In genomic region chr3:127815641-127816605, GRCh38 we compare ENCODE assay signal across 18 cellular contexts. TPM values are rescaled to one million over a fixed set of nuclear protein-coding genes. Genes with fewer than 3 reads are reported as not detected.
DNase-seq lines count a peak whose midpoint lies in the region; ATAC-seq and TF ChIP-seq lines count a peak whose summit lies in the region.
"Had no signal": no experiment of that assay in that cellular context is flagged by ENCODE, and none has a peak within 500 bp of the region (broad histone marks: within the 10 kb centered on the region; RNA-seq: fewer than 3 reads in every experiment).

No MANE protein-coding gene starts in this region.

- H2AK5ac ChIP-seq in trophoblast cell (ENCODE audit: low read length), result peak overlapping the region; percentile 50

- no peak overlapping the region for H4K12ac ChIP-seq in trophoblast cell (ENCODE audit: low read depth, low read length)

- peaks cover 2% of the 10 kb centered on the region for H3K79me2 ChIP-seq in trophoblast cell (ENCODE audit: control insufficient read depth, insufficient read depth, low read length, poor library complexity)

- H3K14ac ChIP-seq in trophoblast cell (ENCODE audit: low read length), result no peak overlapping the region

- 90% methylated on average over 22 of the region's 23 CpGs for WGBS in esophagus muscularis mucosa
- WGBS in trophoblast cell (ENCODE audit: extremely low coverage, insufficient coverage, insufficient read length), result no CpG with 5 or more reads among the region's 23 CpGs

- no peak overlapping the region for H3K9ac ChIP-seq in trophoblast cell (ENCODE audit: low read length)
- H3K9ac ChIP-seq: BLaER1 had no signal

- H3K4me2 ChIP-seq in trophoblast cell (ENCODE audit: low read length), result no peak overlapping the region
- H3K4me2 ChIP-seq: BLaER1 had no signal

- TF ChIP-seq EP300 in esophagus muscularis mucosa (IDR thresholded peaks at IDR 0.05), result no peak

- TF ChIP-seq POLR2A in esophagus muscularis mucosa (IDR thresholded peaks at IDR 0.05; ENCODE audit: low read depth), result no peak

- H4K8ac ChIP-seq in trophoblast cell (ENCODE audit: low read depth, low read length), result no peak overlapping the region

- no peak for TF ChIP-seq CTCF in esophagus muscularis mucosa (IDR thresholded peaks at IDR 0.05)

- no peak overlapping the region for H3K4me3 ChIP-seq in esophagus muscularis mucosa
- no peak overlapping the region for H3K4me3 ChIP-seq in trophoblast cell (ENCODE audit: low read depth, low read length)
- H3K4me3 ChIP-seq: BLaER1, HAP-1, pancreas, testis had no signal

- intact Hi-C loops in esophagus muscularis mucosa (cut with DNase I), result no loop called here

- peak overlapping the region; percentile 10 for H2BK120ac ChIP-seq in trophoblast cell (ENCODE audit: insufficient read depth, low read length, poor library complexity)

- peak overlapping the region; percentile 70 to 92 (median 86) for H3K27ac ChIP-seq in esophagus muscularis mucosa (replicated peaks in 1 of 4)
- H3K27ac ChIP-seq in trophoblast cell (ENCODE audit: low read depth, low read length), result peak overlapping the region; percentile 46
- H3K27ac ChIP-seq: BLaER1, HL-60, pancreas had no signal

- H3K4ac ChIP-seq in trophoblast cell (ENCODE audit: low read depth, low read length), result no peak overlapping the region

- H3K18ac ChIP-seq in trophoblast cell (ENCODE audit: low read length), result no peak overlapping the region

- peaks cover 0 to 55% (median 42%) of the 10 kb centered on the region in 4 donors for H3K36me3 ChIP-seq in esophagus muscularis mucosa
- no peaks in the 10 kb centered on the region for H3K36me3 ChIP-seq in trophoblast cell (ENCODE audit: control insufficient read depth in 1 of 2, insufficient read depth in 2 of 2, low read length in 2 of 2)
- H3K36me3 ChIP-seq: BLaER1, HAP-1, pancreas had no signal

- peak overlapping the region; percentile 18 for H2BK5ac ChIP-seq in trophoblast cell (ENCODE audit: low read depth, low read length, poor library complexity)

- no peak for ATAC-seq in HG03039 (IDR thresholded peaks at IDR 0.05; ENCODE audit: unreplicated experiment)
- no peak for ATAC-seq in GM21447 (IDR thresholded peaks at IDR 0.05; ENCODE audit: unreplicated experiment)
- ATAC-seq: activated T-cell treated with anti-CD3 and anti-CD28 coated beads, Interleukin-2, amount 50 U/mL, for 4 hours had no signal

- H3K27me3 ChIP-seq in esophagus muscularis mucosa (no peaks in the 10 kb centered on the region), trophoblast cell (ENCODE audit: insufficient read depth, low read length) (no peaks in the 10 kb centered on the region)
- H3K27me3 ChIP-seq: pancreas, testis had no signal

- H3K23ac ChIP-seq in trophoblast cell (ENCODE audit: low read length), result no peak overlapping the region

- in situ Hi-C loops in G401 (cut with HindIII; ENCODE audit: low sequenced_read_pairs), result no loop called here

- peak overlapping the region; percentile 76 for H4K91ac ChIP-seq in trophoblast cell (ENCODE audit: low read depth, low read length)

- no peaks in the 10 kb centered on the region for H3K9me3 ChIP-seq in esophagus muscularis mucosa
- H3K9me3 ChIP-seq in trophoblast cell (ENCODE audit: insufficient read depth, low read depth, low read length), result peaks cover 2% of the 10 kb centered on the region
- H3K9me3 ChIP-seq: BLaER1, HAP-1, pancreas, testis had no signal

- H2AFZ ChIP-seq in trophoblast cell (ENCODE audit: insufficient read depth, low read length, poor library complexity), result no peak overlapping the region

- DNase-seq in G401 (ENCODE audit: low spot score), result peak; percentile 39
- DNase-seq in LoVo (ENCODE audit: low spot score), result peak; percentile 56
- DNase-seq in esophagus muscularis mucosa (ENCODE audit: extremely low spot score), result no peak
- DNase-seq in trophoblast cell, result peak in 1 of 2 donors; percentile 24
- no peak for DNase-seq in NCI-H446 (lab: John Stamatoyannopoulos, UW)
- no peak for DNase-seq in stimulated activated CD4-positive, alpha-beta T cell treated with anti-CD3 and anti-CD28 coated beads, Interleukin-4, amount 100 ng/mL, for 24 hours
- DNase-seq: activated CD4-positive, alpha-beta T cell treated with anti-CD3 and anti-CD28 coated beads, Interleukin-2, amount 10 ng/mL, durations not matched to agents 7 days and 5 days; activated T-cell treated with anti-CD3 and anti-CD28 coated beads, Interleukin-2, amount 50 U/mL, for 4 hours; DMS79 treated with DMSO at 0.1 percent for 48 hours; NCI-H187 treated with DMSO at 0.1 percent for 48 hours; NK-92 treated with Interleukin-12 subunit alpha and Interleukin-12 subunit beta, amount 100 ng/mL, for 24 hours; pancreas; testis had no signal

- H2BK12ac ChIP-seq in trophoblast cell (ENCODE audit: low read length), result no peak overlapping the region

- H3K79me1 ChIP-seq in trophoblast cell (ENCODE audit: low read length), result peaks cover 15% of the 10 kb centered on the region

- peaks cover 60 to 75% (median 68%) of the 10 kb centered on the region in 4 donors for H3K4me1 ChIP-seq in esophagus muscularis mucosa
- H3K4me1 ChIP-seq in trophoblast cell (ENCODE audit: control insufficient read depth in 1 of 2, insufficient read depth in 2 of 2, low read length in 2 of 2), result peaks cover 35 to 36% of the 10 kb centered on the region in 2 experiments

RNA-seq across cellular contexts. Expression of gene MGLL, which starts 6.4 kb away (rescaled TPM):
- not detected in 2 replicates for total RNA-seq in G401 (2014; rRNA removed; shearing (Covaris generic))
- total RNA-seq in esophagus muscularis mucosa, result 100 to 1,000 TPM in 1 of 4 donors, 10 to 100 TPM in 3; 56.5 to 155 (median 80.7) TPM
- polyA plus RNA-seq in trophoblast cell (2013), result 8.0 and 9.2 TPM in 2 replicates

Comparison
In these comparisons a context has a peak if more than half of its experiments do, and no peak if none do; other contexts are left out.
1. DNase-seq: peak in G401 (single experiment) and LoVo (single experiment); none in esophagus muscularis mucosa (single experiment), NCI-H446 (0 of 2) and stimulated activated CD4-positive, alpha-beta T cell treated with anti-CD3 and anti-CD28 coated beads, Interleukin-4, amount 100 ng/mL, for 24 hours (single experiment).
2. RNA of gene MGLL, which starts 6.4 kb away (total RNA-seq): 56.5 to 155 TPM in esophagus muscularis mucosa; not detected in G401; every median in the first group is over 10 times any median in the second.